Comparison of ENCODE assay signal across 1 cellular context in genomic region chr17:44775838-44776621, GRCh38.
TF ChIP-seq lines count a peak whose summit lies in the region.

No MANE protein-coding gene starts in this region.

TF ChIP-seq in H1, 55 proteins besides CTCF, POLR2A, EP300 and RAD21:
- TF ChIP-seq ATF3 (IDR thresholded peaks at IDR 0.05; ENCODE audit: insufficient read depth, low read depth, low read length): no peak
- TF ChIP-seq TAF1 (IDR thresholded peaks at IDR 0.05; ENCODE audit: low read depth, low read length): no peak
- no peak for TF ChIP-seq SIX5 (IDR thresholded peaks at IDR 0.05; ENCODE audit: low read depth, low read length)
- peak; percentile 29 for TF ChIP-seq PHF8 (conservative IDR thresholded peaks at IDR 0.05; ENCODE audit: low read depth, low read length)
- TF ChIP-seq SP4 (IDR thresholded peaks at IDR 0.05; ENCODE audit: low read length): peak; percentile 83; the same call in 1 of the 2 replicates
